Comparison of ENCODE assay signal across 12 cellular contexts in the genomic region with DNA sequence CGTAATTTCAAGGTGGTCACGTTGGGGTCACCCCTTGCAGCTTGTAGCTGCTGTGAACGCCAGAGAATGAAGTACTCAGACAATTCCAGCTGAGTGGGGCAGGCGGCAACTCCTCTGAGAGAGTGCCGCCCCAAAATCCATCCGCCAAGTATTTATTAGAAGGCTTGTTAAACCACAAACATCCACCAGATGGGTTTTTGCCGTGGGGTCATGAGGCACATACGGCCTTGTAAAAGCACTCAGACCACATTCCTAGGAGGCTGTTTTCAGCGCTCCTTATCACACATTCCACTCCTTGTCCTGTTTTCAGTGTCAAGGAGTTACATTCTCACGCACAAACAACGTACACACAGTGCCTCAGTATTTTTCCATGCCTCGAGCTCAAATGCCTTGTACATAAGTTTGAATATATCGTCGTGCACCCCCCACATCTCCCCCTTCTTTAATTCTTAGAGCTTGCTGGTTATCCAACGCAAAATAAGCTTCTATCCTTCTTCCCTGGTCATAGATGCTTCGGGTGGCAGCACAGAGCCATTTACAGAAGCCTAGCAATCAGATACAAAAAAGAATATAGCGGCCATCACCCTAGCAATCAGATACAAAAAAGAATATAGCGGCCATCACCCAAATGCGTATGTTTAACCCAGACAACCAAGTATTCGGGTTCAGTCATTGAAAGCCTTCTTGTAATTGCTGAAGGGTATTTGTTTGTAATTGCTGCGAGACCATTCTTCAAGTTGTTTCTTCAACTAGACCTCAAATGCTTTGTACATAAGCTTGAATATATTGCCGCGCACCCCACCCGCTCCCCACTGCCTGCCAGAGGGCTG. TPM values are rescaled to one million over a fixed set of nuclear protein-coding genes. Genes with fewer than 3 reads are reported as not detected.
DNase-seq lines count a peak whose midpoint lies in the region; ATAC-seq and TF ChIP-seq lines count a peak whose summit lies in the region.
"Had no signal": no experiment of that assay in that cellular context is flagged by ENCODE, and none has a peak within 500 bp of the region (broad histone marks: within the 10 kb centered on the region; RNA-seq: fewer than 3 reads in every experiment).

No MANE protein-coding gene starts in this region.

- H3K27me3 ChIP-seq in brain microvascular endothelial cell (replicated peaks) (peaks cover 15% of the 10 kb centered on the region), lung (ENCODE audit: control insufficient read depth, insufficient read depth) (no peaks in the 10 kb centered on the region)

- in situ Hi-C loops in brain microvascular endothelial cell (cut with HindIII; ENCODE audit: low pct_ligation_motif_present, low sequenced_read_pairs): no loop called here

- H3K36me3 Mint-ChIP-seq in HFFc6 (ENCODE audit: low read depth): no peaks in the 10 kb centered on the region; the same call in 1 of the 2 replicates

- no peaks in the 10 kb centered on the region for H3K36me3 ChIP-seq in brain microvascular endothelial cell (replicated peaks)
- H3K36me3 ChIP-seq in lung (ENCODE audit: control insufficient read depth in 2 of 2, insufficient read depth in 2 of 2, low read length in 2 of 2): no peaks in the 10 kb centered on the region
- H3K36me3 ChIP-seq: esophagus squamous epithelium had no signal

- H3K27ac Mint-ChIP-seq in HFFc6: peak overlapping the region; percentile 1; the same call in 1 of the 2 replicates
- H3K27ac Mint-ChIP-seq: activated naive CD4-positive, alpha-beta T cell treated with anti-CD3 and anti-CD28 coated beads for 36 hours; T-helper 1 cell treated with Interleukin-12 subunit alpha and Interleukin-12 subunit beta and Interleukin-4 antibody, amounts not matched to agents 30 μg/mL and 1 μg/mL, for 36 hours had no signal

- peaks cover 28% of the 10 kb centered on the region for H3K4me1 Mint-ChIP-seq in HFFc6 (ENCODE audit: low read depth)

- H3K4me3 Mint-ChIP-seq in HFFc6: peak overlapping the region; percentile 27
- H3K4me3 Mint-ChIP-seq: activated naive CD4-positive, alpha-beta T cell treated with anti-CD3 and anti-CD28 coated beads for 36 hours; T-helper 1 cell treated with Interleukin-12 subunit alpha and Interleukin-12 subunit beta and Interleukin-4 antibody, amounts not matched to agents 30 μg/mL and 1 μg/mL, for 36 hours had no signal

- no peaks in the 10 kb centered on the region for H3K9me3 Mint-ChIP-seq in HFFc6
- H3K9me3 Mint-ChIP-seq: activated naive CD4-positive, alpha-beta T cell treated with anti-CD3 and anti-CD28 coated beads for 36 hours; T-helper 1 cell treated with Interleukin-12 subunit alpha and Interleukin-12 subunit beta and Interleukin-4 antibody, amounts not matched to agents 30 μg/mL and 1 μg/mL, for 36 hours had no signal

- WGBS in lung, 2 donors: 21 to 23% methylated on average over 24 of the region's 24 CpGs

- H3K27ac ChIP-seq in brain microvascular endothelial cell (peak overlapping the region; percentile 73), lung (ENCODE audit: low read depth in 1 of 2, low read length in 1 of 2) (peak overlapping the region in 1 of 2 donors; percentile 71)
- H3K27ac ChIP-seq: esophagus squamous epithelium had no signal

- peaks cover 0 to 2% of the 10 kb centered on the region in 2 donors for H3K4me1 ChIP-seq in lung (ENCODE audit: control insufficient read depth in 2 of 2, insufficient read depth in 2 of 2, low read length in 2 of 2)

- POLR2A ChIA-PET in HEK293T (lab: Yijun Ruan, JAX): no interaction called here

- ATAC-seq in lung (ENCODE audit: insufficient read depth, low FRiP score) (peak; percentile 22), GM21528 (IDR thresholded peaks at IDR 0.05; ENCODE audit: low FRiP score, unreplicated experiment) (no peak)

- TF ChIP-seq CTCF in AG09319 (IDR thresholded peaks at IDR 0.05; ENCODE audit: low read depth, low read length): no peak
- peak; percentile 56 for TF ChIP-seq CTCF in HFFc6 (IDR thresholded peaks at IDR 0.05)
- TF ChIP-seq CTCF in brain microvascular endothelial cell (IDR thresholded peaks at IDR 0.05; ENCODE audit: low read depth, low read length, missing control alignments): no peak
- no peak for TF ChIP-seq CTCF in lung (IDR thresholded peaks at IDR 0.05; ENCODE audit: control extremely low read depth, extremely low read depth)

- peak; percentile 18 for DNase-seq in AG09319 (ENCODE audit: extremely low read depth, low read depth)
- DNase-seq in HFFc6: peak; percentile 95
- peak; percentile 99 for DNase-seq in brain microvascular endothelial cell
- peak; percentile 59 for DNase-seq in lung (ENCODE audit: low spot score)
- no peak for DNase-seq in ureter (ENCODE audit: low spot score)
- no peak for DNase-seq in activated CD8-positive, alpha-beta memory T cell treated with anti-CD3 and anti-CD28 coated beads for 24 hours
- DNase-seq in HEK293T (ENCODE audit: extremely low spot score): no peak
- DNase-seq: activated naive CD4-positive, alpha-beta T cell treated with anti-CD3 and anti-CD28 coated beads for 36 hours; esophagus squamous epithelium; NCI-H2081 treated with DMSO at 0.1 percent for 48 hours had no signal

- H3K9me3 ChIP-seq in lung (ENCODE audit: control insufficient read depth in 2 of 2, insufficient read depth in 1 of 2, low read length in 1 of 2): peaks cover 0 to 2% of the 10 kb centered on the region in 2 donors
- H3K9me3 ChIP-seq: esophagus squamous epithelium had no signal

- H3K27me3 Mint-ChIP-seq in HFFc6 (ENCODE audit: insufficient read depth): peaks cover 57% of the 10 kb centered on the region

- peak overlapping the region; percentile 9 for H3K4me3 ChIP-seq in brain microvascular endothelial cell (ENCODE audit: low read depth, low read length)
- peak overlapping the region; percentile 29 for H3K4me3 ChIP-seq in lung
- H3K4me3 ChIP-seq: esophagus squamous epithelium had no signal

- CTCF ChIA-PET in HEK293T (lab: Yijun Ruan, JAX): interaction anchor here (0.9 to 1.0 kb wide), 2 partner anchors 12 to 19 kb away, joined by 3 to 4 read pairs; no protein-coding TSS in a partner anchor

TF ChIP-seq in HEK293T, 16 proteins besides CTCF, POLR2A, EP300 and RAD21:
- TF ChIP-seq ELF4 (IDR thresholded peaks at IDR 0.05): no peak
- TF ChIP-seq CTBP1 (IDR thresholded peaks at IDR 0.05; ENCODE audit: borderline replicate concordance): no peak

RNA-seq across cellular contexts. Expression of a gene that starts 7.3 kb away (rescaled TPM):
- total RNA-seq in HFFc6 (2021; fragmentation: NEBNext Ultra II Directional; extraction: Animal tissue kit (Norgen Biotek cat#: 25700)): not detected
- total RNA-seq in lung (10 to 100 TPM in 1 of 2 donors, 1 to 10 TPM in 1; 7.0 to 25.8 TPM), ureter (not detected)
- 10 to 100 TPM in 1 of 2 donors, 1 to 10 TPM in 1; 7.4 to 15.5 TPM for polyA plus RNA-seq in lung
- total RNA-seq: activated naive CD4-positive, alpha-beta T cell treated with anti-CD3 and anti-CD28 coated beads for 36 hours; esophagus squamous epithelium had no signal

RNA-seq across cellular contexts. Expression of a gene that starts 20.8 kb away (rescaled TPM):
- total RNA-seq in HFFc6 (2021; fragmentation: NEBNext Ultra II Directional; extraction: Animal tissue kit (Norgen Biotek cat#: 25700)): not detected
- 1 to 10 TPM; 1.0 to 1.2 TPM for total RNA-seq in lung
- under 1 TPM; 0.14 to 0.76 TPM for polyA plus RNA-seq in lung
- not detected for total RNA-seq in ureter
- total RNA-seq: activated naive CD4-positive, alpha-beta T cell treated with anti-CD3 and anti-CD28 coated beads for 36 hours; esophagus squamous epithelium had no signal

Comparison
In these comparisons a context has a peak if more than half of its experiments do, and no peak if none do; other contexts are left out.
1. DNase-seq: peak in AG09319 (single experiment), HFFc6 (single experiment), brain microvascular endothelial cell (single experiment) and lung (single experiment); none in ureter (single experiment), activated CD8-positive, alpha-beta memory T cell treated with anti-CD3 and anti-CD28 coated beads for 24 hours (single experiment) and HEK293T (single experiment).